Comparison of ENCODE assay signal across 17 cellular contexts in the genomic region with DNA sequence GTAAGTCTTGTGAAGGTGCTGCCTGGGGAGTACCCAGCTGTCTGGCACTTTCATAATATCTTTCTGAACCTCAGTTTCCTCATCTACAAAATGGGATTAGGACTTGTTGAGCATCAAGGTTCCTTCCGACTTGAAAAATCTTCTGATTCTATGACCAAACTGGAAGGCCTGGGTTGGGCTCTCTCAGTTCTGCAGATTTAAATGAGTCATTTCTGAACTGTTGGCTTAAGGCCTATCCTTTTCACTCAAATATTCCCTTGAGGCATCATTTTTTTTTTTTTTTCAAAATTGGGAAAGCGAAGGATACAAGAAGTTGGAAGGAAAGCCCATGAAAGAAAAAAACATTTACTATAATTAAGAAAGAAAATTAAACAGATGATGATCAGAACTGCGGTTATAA. TPM values are rescaled to one million over a fixed set of nuclear protein-coding genes. Genes with fewer than 3 reads are reported as not detected.
DNase-seq lines count a peak whose midpoint lies in the region; ATAC-seq and TF ChIP-seq lines count a peak whose summit lies in the region.
"Had no signal": no experiment of that assay in that cellular context is flagged by ENCODE, and none has a peak within 500 bp of the region (broad histone marks: within the 10 kb centered on the region; RNA-seq: fewer than 3 reads in every experiment).

No MANE protein-coding gene starts in this region.

- no peak for TF ChIP-seq CTCF in activated CD8-positive, alpha-beta T cell treated with anti-CD3 and anti-CD28 coated beads for 36 hours (IDR thresholded peaks at IDR 0.05)

- ATAC-seq in GM19035 (IDR thresholded peaks at IDR 0.05; ENCODE audit: unreplicated experiment) (no peak), HG03039 (IDR thresholded peaks at IDR 0.05; ENCODE audit: unreplicated experiment) (no peak)
- no peak for ATAC-seq in activated CD8-positive, alpha-beta T cell treated with anti-CD3 and anti-CD28 coated beads for 36 hours
- ATAC-seq: activated CD8-positive, alpha-beta T cell treated with anti-CD3 and anti-CD28 coated beads, Interleukin-2, amount 10 ng/mL, durations not matched to agents 7 days and 5 days; left lung; natural killer cell had no signal

- CTCF ChIA-PET in activated CD8-positive, alpha-beta T cell treated with anti-CD3 and anti-CD28 coated beads for 36 hours (lab: Charles Lee), result interaction anchor here (1.1 to 1.4 kb wide), 4 partner anchors 57 to 391 kb away, joined by 3 read pairs; no protein-coding TSS in a partner anchor

- intact Hi-C loops in activated CD8-positive, alpha-beta T cell treated with anti-CD3 and anti-CD28 coated beads for 36 hours (cut with micrococcal nuclease), result loop anchor here (5.0 kb wide), 1 partner anchor 134 kb away; no protein-coding TSS in a partner anchor

- H3K4me1 Mint-ChIP-seq in activated CD8-positive, alpha-beta T cell treated with anti-CD3 and anti-CD28 coated beads for 36 hours (ENCODE audit: low read depth), result no peaks in the 10 kb centered on the region

- H3K9me3 Mint-ChIP-seq in activated CD8-positive, alpha-beta T cell treated with anti-CD3 and anti-CD28 coated beads for 36 hours, result no peaks in the 10 kb centered on the region
- H3K9me3 Mint-ChIP-seq: natural killer cell had no signal

- no peak overlapping the region for H3K27ac Mint-ChIP-seq in activated CD8-positive, alpha-beta T cell treated with anti-CD3 and anti-CD28 coated beads for 36 hours
- H3K27ac Mint-ChIP-seq: activated CD8-positive, alpha-beta T cell treated with anti-CD3 and anti-CD28 coated beads, Interleukin-2, amount 10 ng/mL, durations not matched to agents 7 days and 5 days; natural killer cell; type B pancreatic cell had no signal

- no peaks in the 10 kb centered on the region for H3K36me3 Mint-ChIP-seq in activated CD8-positive, alpha-beta T cell treated with anti-CD3 and anti-CD28 coated beads for 36 hours (ENCODE audit: low read depth)
- H3K36me3 Mint-ChIP-seq: brain, natural killer cell had no signal

- peaks cover 22% of the 10 kb centered on the region for H3K27me3 Mint-ChIP-seq in activated CD8-positive, alpha-beta T cell treated with anti-CD3 and anti-CD28 coated beads for 36 hours
- H3K27me3 Mint-ChIP-seq: type B pancreatic cell had no signal

- DNase-seq in ELR (ENCODE audit: low read depth), result peak; percentile 72
- DNase-seq in amniotic epithelial cell (ENCODE audit: low read depth), result peak; percentile 71
- DNase-seq in fibroblast of peridontal ligament (ENCODE audit: extremely low read depth), result peak; percentile 98
- peak; percentile 70 for DNase-seq in renal cortical epithelial cell (ENCODE audit: low read depth)
- DNase-seq in SIG-M5 treated with dmso at 0.1 percent for 504 hours (lab: John Stamatoyannopoulos, UW; ENCODE audit: unreplicated experiment), result no peak
- no peak for DNase-seq in activated CD8-positive, alpha-beta T cell treated with anti-CD3 and anti-CD28 coated beads for 36 hours
- DNase-seq: activated CD8-positive, alpha-beta T cell treated with anti-CD3 and anti-CD28 coated beads, Interleukin-2, amount 10 ng/mL, durations not matched to agents 7 days and 5 days; KBM-7; left lung; natural killer cell; NCI-H146; NCI-H524; stimulated activated CD4-positive, alpha-beta T cell treated with anti-CD3 and anti-CD28 coated beads, Interleukin-4, amount 100 ng/mL, for 24 hours had no signal

- H3K4me3 Mint-ChIP-seq in activated CD8-positive, alpha-beta T cell treated with anti-CD3 and anti-CD28 coated beads for 36 hours, result no peak overlapping the region
- H3K4me3 Mint-ChIP-seq: activated CD8-positive, alpha-beta T cell treated with anti-CD3 and anti-CD28 coated beads, Interleukin-2, amount 10 ng/mL, durations not matched to agents 7 days and 5 days; brain; natural killer cell; type B pancreatic cell had no signal

- POLR2A ChIA-PET in activated CD8-positive, alpha-beta T cell treated with anti-CD3 and anti-CD28 coated beads for 36 hours (lab: Charles Lee), result no interaction called here

RNA-seq across cellular contexts. Expression of a gene that starts 40.8 kb away (rescaled TPM):
- total RNA-seq in renal cortical epithelial cell, result 18.9 and 422 TPM in 2 replicates
- 1 to 10 TPM; 2.2 to 3.6 TPM for total RNA-seq in activated CD8-positive, alpha-beta T cell treated with anti-CD3 and anti-CD28 coated beads for 36 hours

Comparison
In these comparisons a context has a peak if more than half of its experiments do, and no peak if none do; other contexts are left out.
1. DNase-seq: peak in ELR (single experiment), amniotic epithelial cell (single experiment), fibroblast of peridontal ligament (single experiment) and renal cortical epithelial cell (single experiment); none in SIG-M5 treated with dmso at 0.1 percent for 504 hours (single experiment) and activated CD8-positive, alpha-beta T cell treated with anti-CD3 and anti-CD28 coated beads for 36 hours (single experiment).